1 cellular context compared by ENCODE assay signal in genomic region chr10:22753786-22754185, GRCh38.
TF ChIP-seq lines count a peak whose summit lies in the region.

No MANE protein-coding gene starts in this region.

TF ChIP-seq in H1, 55 proteins besides CTCF, POLR2A, EP300 and RAD21:
- TF ChIP-seq SIN3A (conservative IDR thresholded peaks at IDR 0.05 in 1 of 2, IDR thresholded peaks at IDR 0.05 in 1 of 2; ENCODE audit: low read depth in 1 of 2, low read length in 2 of 2) (no peak), CHD7 (IDR thresholded peaks at IDR 0.05; ENCODE audit: insufficient replicate concordance, low read length) (no peak), KDM1A (IDR thresholded peaks at IDR 0.05; ENCODE audit: borderline replicate concordance, low read length) (no peak), BACH1 (IDR thresholded peaks at IDR 0.05; ENCODE audit: low read length) (no peak), TEAD4 (IDR thresholded peaks at IDR 0.05; ENCODE audit: low read depth, low read length) (no peak), SP2 (IDR thresholded peaks at IDR 0.05; ENCODE audit: low read length) (no peak), NANOG (IDR thresholded peaks at IDR 0.05; ENCODE audit: insufficient read depth, low read depth, low read length, poor library complexity, severe bottlenecking) (no peak), CEBPB (IDR thresholded peaks at IDR 0.05; ENCODE audit: low read depth, low read length) (no peak), CBX8 (IDR thresholded peaks at IDR 0.05; ENCODE audit: borderline replicate concordance, low read depth, low read length) (no peak), ATF3 (IDR thresholded peaks at IDR 0.05; ENCODE audit: insufficient read depth, low read depth, low read length) (no peak), PHF8 (conservative IDR thresholded peaks at IDR 0.05; ENCODE audit: low read depth, low read length) (no peak)
TF ChIP-seq in H1: peak in this region for 0.
